In the genomic region with DNA sequence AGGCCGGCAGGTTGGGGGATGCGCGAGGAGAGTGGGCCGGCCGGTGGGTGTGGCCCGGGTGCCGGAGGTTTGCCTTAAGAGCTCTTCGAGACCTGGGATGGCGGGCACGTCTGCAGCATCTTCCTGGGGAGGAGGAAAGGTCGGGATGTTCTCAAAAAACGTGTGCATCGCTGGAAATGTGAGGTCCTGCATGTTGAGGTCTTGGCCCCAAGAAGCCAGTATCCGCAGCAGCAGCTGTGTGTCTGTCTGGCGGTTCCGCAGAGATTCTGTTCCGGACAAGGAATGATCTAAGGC, we compare ENCODE assay signal across 9 cellular contexts. TPM values are rescaled to one million over a fixed set of nuclear protein-coding genes. Genes with fewer than 3 reads are reported as not detected.
DNase-seq lines count a peak whose midpoint lies in the region; ATAC-seq and TF ChIP-seq lines count a peak whose summit lies in the region.
"Had no signal": no experiment of that assay in that cellular context is flagged by ENCODE, and none has a peak within 500 bp of the region (broad histone marks: within the 10 kb centered on the region; RNA-seq: fewer than 3 reads in every experiment).

No MANE protein-coding gene starts in this region.

- POLR2A ChIA-PET in activated CD4-positive, alpha-beta T cell treated with anti-CD3 and anti-CD28 coated beads for 36 hours (lab: Charles Lee), result no interaction called here

- peaks cover 40% of the 10 kb centered on the region for H3K27me3 Mint-ChIP-seq in activated CD4-positive, alpha-beta T cell treated with anti-CD3 and anti-CD28 coated beads for 36 hours

- DNase-seq in activated CD4-positive, alpha-beta T cell treated with anti-CD3 and anti-CD28 coated beads for 36 hours, result peak; percentile 6
- no peak for DNase-seq in activated CD4-positive, alpha-beta T cell treated with anti-CD3 and anti-CD28 coated beads for 48 hours
- DNase-seq in kidney tubule cell (ENCODE audit: low spot score) (peak; percentile 66), tibial artery (peak in 1 of 2 donors; percentile 74), AML-193 (lab: John Stamatoyannopoulos, UW) (no peak), NCI-H1417 (lab: John Stamatoyannopoulos, UW) (no peak)
- DNase-seq: activated gamma-delta T cell treated with Interleukin-2 at 50 U/mL for 16 hours had no signal

- H3K4me3 Mint-ChIP-seq in activated CD4-positive, alpha-beta T cell treated with anti-CD3 and anti-CD28 coated beads for 36 hours, result peak overlapping the region; percentile 38

- no peak for TF ChIP-seq CTCF in tibial artery (IDR thresholded peaks at IDR 0.05)

- WGBS in adipose tissue, 3 donors, result 1 to 5% (median 3%) methylated on average over 17 of the region's 17 CpGs

- H3K9me3 ChIP-seq in tibial artery, result no peaks in the 10 kb centered on the region

- no peak overlapping the region for H3K27ac Mint-ChIP-seq in activated CD4-positive, alpha-beta T cell treated with anti-CD3 and anti-CD28 coated beads for 36 hours

- H3K4me1 Mint-ChIP-seq in activated CD4-positive, alpha-beta T cell treated with anti-CD3 and anti-CD28 coated beads for 36 hours, result peaks cover 26% of the 10 kb centered on the region

- H3K36me3 Mint-ChIP-seq in activated CD4-positive, alpha-beta T cell treated with anti-CD3 and anti-CD28 coated beads for 36 hours (ENCODE audit: low read depth), result no peaks in the 10 kb centered on the region

- H3K36me3 ChIP-seq in tibial artery, result no peaks in the 10 kb centered on the region

- H3K4me3 ChIP-seq in tibial artery, result peak overlapping the region; percentile 88 to 96

- intact Hi-C loops in activated CD4-positive, alpha-beta T cell treated with anti-CD3 and anti-CD28 coated beads for 36 hours (cut with DNase I, micrococcal nuclease), result loop anchor here (5.0 to 10.0 kb wide), 2 partner anchors 269 to 648 kb away; partner anchors contain the start of gene HTATIP2 (in 1 of the 2)
- intact Hi-C loops in tibial artery (cut with DNase I; ENCODE audit: low total_unique reads), result loop anchor here (10.0 kb wide), 1 partner anchor 119 kb away; no protein-coding TSS in a partner anchor

- CTCF ChIA-PET in activated CD4-positive, alpha-beta T cell treated with anti-CD3 and anti-CD28 coated beads for 36 hours (lab: Charles Lee), result interaction anchor here (1.0 to 1.1 kb wide), 2 partner anchors 10 to 26 kb away, joined by 3 read pairs; no protein-coding TSS in a partner anchor

- peak overlapping the region; percentile 0 for H3K27ac ChIP-seq in adipose tissue (ENCODE audit: low read depth, low read length)
- H3K27ac ChIP-seq in tibial artery, result peak overlapping the region; percentile 95 to 98

- no peak for ATAC-seq in activated CD4-positive, alpha-beta T cell treated with anti-CD3 and anti-CD28 coated beads for 36 hours
- no peak for ATAC-seq in GM21529 (IDR thresholded peaks at IDR 0.05; ENCODE audit: unreplicated experiment)

- no peaks in the 10 kb centered on the region for H3K9me3 Mint-ChIP-seq in activated CD4-positive, alpha-beta T cell treated with anti-CD3 and anti-CD28 coated beads for 36 hours (ENCODE audit: low read depth)

- H3K27me3 ChIP-seq in tibial artery, result no peaks in the 10 kb centered on the region

- H3K4me1 ChIP-seq in tibial artery, result peaks cover 0 to 66% (median 41%) of the 10 kb centered on the region in 4 donors

RNA-seq across cellular contexts. Expression of gene NAV2, which starts 1.4 kb away (rescaled TPM):
- under 1 TPM; 0.54 to 0.55 TPM for total RNA-seq in activated CD4-positive, alpha-beta T cell treated with anti-CD3 and anti-CD28 coated beads for 36 hours
- 1 to 10 TPM; 3.9 to 5.1 (median 4.8) TPM for polyA plus RNA-seq in adipose tissue

Comparison
In these comparisons a context has a peak if more than half of its experiments do, and no peak if none do; other contexts are left out.
1. DNase-seq: peak in activated CD4-positive, alpha-beta T cell treated with anti-CD3 and anti-CD28 coated beads for 36 hours (single experiment) and kidney tubule cell (single experiment); none in activated CD4-positive, alpha-beta T cell treated with anti-CD3 and anti-CD28 coated beads for 48 hours (single experiment), AML-193 (0 of 2) and NCI-H1417 (0 of 3).